Comparison of ENCODE assay signal across 17 cellular contexts in genomic region chr1:96206451-96206850, GRCh38.
"Had no signal": no experiment of that assay in that cellular context is flagged by ENCODE, and none has a peak within 500 bp of the region (broad histone marks: within the 10 kb centered on the region; RNA-seq: fewer than 3 reads in every experiment).

No MANE protein-coding gene starts in this region.

- DNase-seq: activated CD4-positive, alpha-beta memory T cell treated with anti-CD3 and anti-CD28 coated beads, Interleukin-2, amount 10 ng/mL, durations not matched to agents 7 days and 5 days; activated CD4-positive, alpha-beta T cell treated with anti-CD3 and anti-CD28 coated beads, Interleukin-2, amount 10 ng/mL, durations not matched to agents 24 days and 14 days; activated effector memory CD4-positive, alpha-beta T cell treated with Interleukin-2 at 50 U/mL for 16 hours; activated naive CD4-positive, alpha-beta T cell treated with anti-CD3 and anti-CD28 coated beads, Interleukin-2, amount 10 ng/mL, durations not matched to agents 7 days and 5 days; activated T-cell treated with anti-CD3 and anti-CD28 coated beads, Interleukin-2, amount 50 U/mL, for 72 hours; erythroblast; foreskin fibroblast; left cardiac atrium; sigmoid colon; stimulated activated CD4-positive, alpha-beta T cell treated with anti-CD3 and anti-CD28 coated beads, Interleukin-15, amount 100 ng/mL, for 24 hours; stimulated activated naive B cell treated with anti-CD40 and anti-IgM and Interleukin-4, amounts not matched to agents 10 μg/mL and 1 μg/mL and 100 μg/mL, for 72 hours; T-helper 2 cell; testis; trophoblast cell; uterus had no signal

- ATAC-seq: activated CD4-positive, CD25-positive, alpha-beta regulatory T cell treated with anti-CD3 and anti-CD28 coated beads, Interleukin-2, amount 50 U/mL, for 24 hours; activated T-cell treated with anti-CD3 and anti-CD28 coated beads, Interleukin-2, amount 50 U/mL, for 72 hours; left cardiac atrium; natural killer cell treated with Interleukin-12 subunit alpha and Interleukin-12 subunit beta and Interleukin-15 and Interleukin-18, amount 100 ng/mL, for 72 hours; stimulated activated naive B cell treated with anti-CD40 and anti-IgM and Interleukin-4, amounts not matched to agents 10 μg/mL and 1 μg/mL and 100 μg/mL, for 72 hours had no signal
